Comparison of ENCODE assay signal across 32 cellular contexts in the genomic region with DNA sequence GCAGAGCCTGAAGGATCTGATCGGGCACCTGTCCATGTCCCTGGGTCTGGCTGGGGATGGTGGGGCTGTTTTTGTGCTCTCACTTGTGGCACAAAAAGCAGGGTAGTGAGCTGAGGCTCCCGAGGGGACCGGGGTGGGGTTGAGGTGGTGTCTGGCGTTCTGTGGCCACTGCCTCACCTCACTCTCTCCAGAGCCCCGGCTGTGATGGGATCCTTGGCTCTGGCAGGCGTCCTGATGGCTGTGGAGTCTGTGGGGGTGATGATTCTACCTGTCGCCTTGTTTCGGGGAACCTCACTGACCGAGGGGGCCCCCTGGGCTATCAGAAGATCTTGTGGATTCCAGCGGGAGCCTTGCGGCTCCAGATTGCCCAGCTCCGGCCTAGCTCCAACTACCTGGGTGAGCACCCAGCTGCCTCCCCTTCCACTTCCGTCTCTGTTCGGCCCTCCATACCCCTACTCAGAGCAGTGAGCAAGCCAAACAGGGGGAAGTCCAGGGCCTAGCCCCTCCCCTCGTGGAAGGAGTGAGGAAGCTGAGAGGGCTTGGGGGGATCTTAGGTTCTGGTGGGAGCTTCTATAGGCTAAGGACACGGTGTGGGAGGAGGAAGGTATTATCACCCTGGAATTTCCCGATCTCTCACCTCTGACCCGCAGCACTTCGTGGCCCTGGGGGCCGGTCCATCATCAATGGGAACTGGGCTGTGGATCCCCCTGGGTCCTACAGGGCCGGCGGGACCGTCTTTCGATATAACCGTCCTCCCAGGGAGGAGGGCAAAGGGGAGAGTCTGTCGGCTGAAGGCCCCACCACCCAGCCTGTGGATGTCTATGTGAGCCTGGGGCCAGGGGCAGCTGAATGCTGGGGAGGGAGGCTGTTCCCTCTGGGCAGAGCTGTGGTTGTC. TPM values are rescaled to one million over a fixed set of nuclear protein-coding genes. Genes with fewer than 3 reads are reported as not detected.
DNase-seq lines count a peak whose midpoint lies in the region; ATAC-seq and TF ChIP-seq lines count a peak whose summit lies in the region.
"Had no signal": no experiment of that assay in that cellular context is flagged by ENCODE, and none has a peak within 500 bp of the region (broad histone marks: within the 10 kb centered on the region; RNA-seq: fewer than 3 reads in every experiment).

No MANE protein-coding gene starts in this region.

- H3F3A ChIP-seq in GM23338 (replicated peaks; ENCODE audit: low read depth) = no peaks in the 10 kb centered on the region; the same call in 1 of the 2 replicates

- CTCF ChIA-PET in RWPE1 (lab: Yijun Ruan, JAX) = interaction anchor here (0.5 to 1.1 kb wide), 4 partner anchors 19 to 257 kb away, joined by 3 to 6 read pairs (median 4); no protein-coding TSS in a partner anchor

- ATAC-seq in GM23338 = no peak; the same call in 2 of the 3 replicates
- ATAC-seq: activated CD4-positive, alpha-beta T cell treated with anti-CD3 and anti-CD28 coated beads for 36 hours; activated T-cell treated with anti-CD3 and anti-CD28 coated beads, Interleukin-2, amount 50 U/mL, for 4 hours; esophagus mucosa; foreskin keratinocyte; HCT116; left lung; naive thymus-derived CD8-positive, alpha-beta T cell; sciatic nerve had no signal

- TF ChIP-seq CTCF in GM23338 (conservative IDR thresholded peaks at IDR 0.05; ENCODE audit: low read depth in 2 of 2) = no peak
- TF ChIP-seq CTCF in RWPE1 (conservative IDR thresholded peaks at IDR 0.05; ENCODE audit: low read depth) = no peak
- no peak for TF ChIP-seq CTCF in endodermal cell (conservative IDR thresholded peaks at IDR 0.05)
- no peak for TF ChIP-seq CTCF in osteoblast (IDR thresholded peaks at IDR 0.05; ENCODE audit: extremely low read depth, low read depth, low read length)

- H3K4me3 ChIP-seq in GM23338 (no peak overlapping the region), endodermal cell (ENCODE audit: low read length) (no peak overlapping the region), osteoblast (ENCODE audit: insufficient read depth, low read length) (no peak overlapping the region)
- H3K4me3 ChIP-seq: adrenal gland, left lung, uterus had no signal

- no peak overlapping the region for H3K9ac ChIP-seq in endodermal cell (ENCODE audit: extremely low read depth, low read length, poor library complexity, severe bottlenecking)

- H3K79me2 ChIP-seq in GM23338 (replicated peaks; ENCODE audit: insufficient read depth) = no peaks in the 10 kb centered on the region
- peaks cover 16% of the 10 kb centered on the region for H3K79me2 ChIP-seq in osteoblast (ENCODE audit: insufficient read depth, low read length)

- 82 to 87% methylated on average over 7 to 26 of the region's 26 CpGs for WGBS in endodermal cell (ENCODE audit: insufficient coverage in 1 of 2, insufficient read length in 1 of 2), 2 experiments

- H2AFZ ChIP-seq in GM23338 (no peak overlapping the region), osteoblast (ENCODE audit: low read length) (no peak overlapping the region)

- TF ChIP-seq POLR2A in erythroblast (IDR thresholded peaks at IDR 0.05; ENCODE audit: low read length) = no peak

- H3K9me2 ChIP-seq in GM23338 (ENCODE audit: insufficient read depth) = no peaks in the 10 kb centered on the region

- H3K9me3 Mint-ChIP-seq in GM23338 (no peaks in the 10 kb centered on the region), endodermal cell (no peaks in the 10 kb centered on the region)
- H3K9me3 Mint-ChIP-seq: activated T-cell treated with anti-CD3 and anti-CD28 coated beads, Interleukin-2, amount 50 U/mL, for 4 hours; naive thymus-derived CD8-positive, alpha-beta T cell; T-helper 1 cell treated with Interleukin-12 subunit alpha and Interleukin-12 subunit beta and Interleukin-4 antibody, amounts not matched to agents 30 μg/mL and 1 μg/mL, for 36 hours had no signal

- H3K27ac ChIP-seq in GM23338 (ENCODE audit: low read depth) (0 out of 2 replicates have a peak overlapping the region, but pooled peaks have one; percentile 72), RWPE1 (peak overlapping the region; percentile 100), endodermal cell (ENCODE audit: low read depth, low read length) (no peak overlapping the region), osteoblast (ENCODE audit: low read depth, low read length) (no peak overlapping the region)
- H3K27ac ChIP-seq: adrenal gland, brain microvascular endothelial cell, foreskin keratinocyte, left lung, uterus had no signal

- H3K27ac Mint-ChIP-seq in GM23338 (no peak overlapping the region), endodermal cell (peak overlapping the region; percentile 64)
- H3K27ac Mint-ChIP-seq: T-helper 1 cell treated with Interleukin-12 subunit alpha and Interleukin-12 subunit beta and Interleukin-4 antibody, amounts not matched to agents 30 μg/mL and 1 μg/mL, for 36 hours had no signal

- POLR2A ChIA-PET in RWPE1 (lab: Yijun Ruan, JAX; ENCODE audit: low non-redundant PET) = no interaction called here

- H4K20me1 ChIP-seq in GM23338 (replicated peaks; ENCODE audit: insufficient read depth) (no peaks in the 10 kb centered on the region), osteoblast (ENCODE audit: insufficient read depth, low read length) (peaks cover 6% of the 10 kb centered on the region)

- H3K36me3 ChIP-seq in GM23338 (ENCODE audit: insufficient read depth) = no peaks in the 10 kb centered on the region
- H3K36me3 ChIP-seq in endodermal cell (ENCODE audit: control insufficient read depth, insufficient read depth, low read length) = peaks cover 7% of the 10 kb centered on the region
- H3K36me3 ChIP-seq in osteoblast (ENCODE audit: insufficient read depth, low read length) = peaks cover 9% of the 10 kb centered on the region
- H3K36me3 ChIP-seq: adrenal gland, brain microvascular endothelial cell, uterus had no signal

- H3K4me3 Mint-ChIP-seq in GM23338 = no peak overlapping the region
- H3K4me3 Mint-ChIP-seq in endodermal cell = no peak overlapping the region
- H3K4me3 Mint-ChIP-seq: activated CD4-positive, alpha-beta T cell treated with anti-CD3 and anti-CD28 coated beads for 36 hours; activated T-cell treated with anti-CD3 and anti-CD28 coated beads, Interleukin-2, amount 50 U/mL, for 4 hours; naive thymus-derived CD8-positive, alpha-beta T cell; T-helper 1 cell treated with Interleukin-12 subunit alpha and Interleukin-12 subunit beta and Interleukin-4 antibody, amounts not matched to agents 30 μg/mL and 1 μg/mL, for 36 hours had no signal

- no peak overlapping the region for H3K4me2 ChIP-seq in GM23338
- H3K4me2 ChIP-seq in osteoblast (ENCODE audit: insufficient read depth, low read length) = no peak overlapping the region

- H3K36me3 Mint-ChIP-seq in GM23338 (ENCODE audit: low read depth) = no peaks in the 10 kb centered on the region
- peaks cover 2% of the 10 kb centered on the region for H3K36me3 Mint-ChIP-seq in endodermal cell (ENCODE audit: low read depth)
- H3K36me3 Mint-ChIP-seq: naive thymus-derived CD8-positive, alpha-beta T cell had no signal

- H3K27me3 Mint-ChIP-seq in GM23338 (ENCODE audit: insufficient read depth, low read depth, poor library complexity) (peaks cover 10% of the 10 kb centered on the region), endodermal cell (ENCODE audit: insufficient read depth) (peaks cover 2% of the 10 kb centered on the region)

- peaks cover 24% of the 10 kb centered on the region; the same call in 1 of the 2 replicates for H3K4me1 ChIP-seq in GM23338 (ENCODE audit: insufficient read depth)
- no peaks in the 10 kb centered on the region for H3K4me1 ChIP-seq in endodermal cell (ENCODE audit: control insufficient read depth, insufficient read depth, low read length)
- H3K4me1 ChIP-seq in osteoblast (ENCODE audit: insufficient read depth, low read length) = peaks cover 23% of the 10 kb centered on the region
- H3K4me1 ChIP-seq: foreskin keratinocyte had no signal

- peaks cover 36% of the 10 kb centered on the region for H3K4me1 Mint-ChIP-seq in GM23338
- peaks cover 16% of the 10 kb centered on the region for H3K4me1 Mint-ChIP-seq in endodermal cell

- intact Hi-C loops in head of caudate nucleus (cut with DNase I) = no loop called here

- DNase-seq in GM23338 (ENCODE audit: low spot score) (no peak), RWPE1 (ENCODE audit: low spot score) (no peak), endodermal cell (peak; percentile 63), osteoblast (ENCODE audit: insufficient read length, low spot score, missing footprints) (peak; percentile 73), pons (ENCODE audit: low spot score) (no peak), erythroblast (lab: John Stamatoyannopoulos, UW) (no peak), head of caudate nucleus (no peak)
- no peak for DNase-seq in activated T-cell treated with anti-CD3 and anti-CD28 coated beads, Interleukin-2, amount 50 U/mL, for 1 hour
- DNase-seq: activated CD4-positive, alpha-beta T cell treated with anti-CD3 and anti-CD28 coated beads for 36 hours; activated gamma-delta T cell treated with Interleukin-2 at 50 U/mL for 16 hours; activated T-cell treated with anti-CD3 and anti-CD28 coated beads, Interleukin-2, amount 50 U/mL, for 4 hours; brain microvascular endothelial cell; C1 segment of cervical spinal cord; COR-L47; effector CD8-positive, alpha-beta T cell; foreskin keratinocyte; GDM1; left lung; midbrain; NCI-H1436; NCI-H2107; RPMI8226; stimulated activated naive CD4-positive, alpha-beta T cell had no signal

- H3K9me3 ChIP-seq in endodermal cell (ENCODE audit: control insufficient read depth, low read length) (no peaks in the 10 kb centered on the region), osteoblast (ENCODE audit: low read depth, low read length) (no peaks in the 10 kb centered on the region)
- H3K9me3 ChIP-seq: adrenal gland, left lung, uterus had no signal

- no peaks in the 10 kb centered on the region for H3K27me3 ChIP-seq in GM23338 (ENCODE audit: insufficient read depth)
- no peaks in the 10 kb centered on the region for H3K27me3 ChIP-seq in endodermal cell (ENCODE audit: control insufficient read depth, insufficient read depth, low read length, poor library complexity, severe bottlenecking)
- H3K27me3 ChIP-seq in osteoblast (ENCODE audit: insufficient read depth, low read length) = no peaks in the 10 kb centered on the region
- H3K27me3 ChIP-seq: adrenal gland, brain microvascular endothelial cell, foreskin keratinocyte, left lung, uterus had no signal

RNA-seq across cellular contexts. Expression of a gene that starts 7.0 kb away (rescaled TPM):
- 3.6 and 5.3 TPM in 2 replicates for total RNA-seq in GM23338 (2014; rRNA removed; shearing (Covaris generic))
- polyA plus RNA-seq in GM23338 (2016; fragmentation: Nextera tagmentation; extraction: Ambion mirVana) = 4.6 and 5.8 TPM in 2 replicates
- total RNA-seq in endodermal cell (1 to 10 TPM; 3.7 to 3.9 TPM), osteoblast (3.2 and 5.4 TPM in 2 replicates)
- polyA plus RNA-seq in endodermal cell (2013, experiment 1 of 2) = 2.9 TPM
- 1.5 TPM for polyA plus RNA-seq in endodermal cell (2013, experiment 2 of 2)

RNA-seq across cellular contexts. Expression of a gene that starts 23.2 kb away (rescaled TPM):
- 237 and 244 TPM in 2 replicates for total RNA-seq in GM23338 (2014; rRNA removed; shearing (Covaris generic))
- polyA plus RNA-seq in GM23338 (2016; fragmentation: Nextera tagmentation; extraction: Ambion mirVana) = 46.7 and 55.3 TPM in 2 replicates
- total RNA-seq in endodermal cell (100 to 1,000 TPM; 133 to 173 TPM), osteoblast (168 and 176 TPM in 2 replicates)
- 132 TPM for polyA plus RNA-seq in endodermal cell (2013, experiment 1 of 2)
- polyA plus RNA-seq in endodermal cell (2013, experiment 2 of 2) = 134 TPM

RNA-seq across cellular contexts. Expression of a gene that starts 40.7 kb away (rescaled TPM):
- not detected in 2 replicates for total RNA-seq in GM23338 (2014; rRNA removed; shearing (Covaris generic))
- 1.7 and 2.6 TPM in 2 replicates for polyA plus RNA-seq in GM23338 (2016; fragmentation: Nextera tagmentation; extraction: Ambion mirVana)
- 1 to 10 TPM in 1 of 2 donors, under 1 TPM in 1; 0.70 to 1.6 TPM for total RNA-seq in endodermal cell
- not detected for polyA plus RNA-seq in endodermal cell (2013, experiment 1 of 2)
- polyA plus RNA-seq in endodermal cell (2013, experiment 2 of 2) = not detected
- 0.36 TPM in 1 of 2 replicates, not detected in the other for total RNA-seq in osteoblast
- total RNA-seq: foreskin keratinocyte, left lung, NCI-H460, sciatic nerve, temporal lobe had no signal

RNA-seq across cellular contexts. Expression of a gene that starts 48.3 kb away (rescaled TPM):
- total RNA-seq in GM23338 (2014; rRNA removed; shearing (Covaris generic)) = 0.43 and 1.1 TPM in 2 replicates
- 0.30 and 0.74 TPM in 2 replicates for polyA plus RNA-seq in GM23338 (2016; fragmentation: Nextera tagmentation; extraction: Ambion mirVana)
- total RNA-seq in endodermal cell (1 to 10 TPM; 4.8 to 5.6 TPM), osteoblast (20.9 and 30.0 TPM in 2 replicates)
- polyA plus RNA-seq in endodermal cell (2013, experiment 1 of 2) = 5.6 TPM
- 8.3 TPM for polyA plus RNA-seq in endodermal cell (2013, experiment 2 of 2)

Comparison
In these comparisons a context has a peak if more than half of its experiments do, and no peak if none do; other contexts are left out.
1. DNase-seq: peak in endodermal cell (single experiment) and osteoblast (single experiment); none in GM23338 (single experiment), RWPE1 (single experiment), pons (single experiment), erythroblast (0 of 2), activated T-cell treated with anti-CD3 and anti-CD28 coated beads, Interleukin-2, amount 50 U/mL, for 1 hour (single experiment) and head of caudate nucleus (0 of 42).
2. H3K27ac ChIP-seq: peak in GM23338 (single experiment) and RWPE1 (single experiment); none in endodermal cell (single experiment) and osteoblast (single experiment).